1 cellular context compared by ENCODE assay signal in the genomic region with DNA sequence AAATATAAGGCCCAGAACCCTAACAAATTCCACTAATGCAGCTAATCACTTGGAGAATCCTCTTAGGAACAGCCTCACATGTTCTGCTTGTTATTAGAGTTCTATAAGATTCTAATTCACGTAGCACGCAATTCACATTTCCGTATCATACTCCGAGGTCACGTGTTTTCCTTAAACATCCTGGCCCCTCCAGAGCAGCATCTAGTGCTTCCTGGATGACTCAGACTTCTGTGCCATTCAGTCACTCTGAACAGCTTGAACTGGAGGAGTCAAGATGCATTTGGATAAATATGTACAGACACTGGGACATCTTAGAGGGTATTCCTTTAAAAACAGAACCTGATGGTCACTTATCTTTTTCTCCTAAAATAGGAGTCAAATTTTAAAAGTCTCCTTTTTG.
TF ChIP-seq lines count a peak whose summit lies in the region.

No MANE protein-coding gene starts in this region.

TF ChIP-seq in K562, 482 proteins besides CTCF, POLR2A, EP300 and RAD21 (continued from another document and continues in another):
- TF ChIP-seq, protein P1, sequence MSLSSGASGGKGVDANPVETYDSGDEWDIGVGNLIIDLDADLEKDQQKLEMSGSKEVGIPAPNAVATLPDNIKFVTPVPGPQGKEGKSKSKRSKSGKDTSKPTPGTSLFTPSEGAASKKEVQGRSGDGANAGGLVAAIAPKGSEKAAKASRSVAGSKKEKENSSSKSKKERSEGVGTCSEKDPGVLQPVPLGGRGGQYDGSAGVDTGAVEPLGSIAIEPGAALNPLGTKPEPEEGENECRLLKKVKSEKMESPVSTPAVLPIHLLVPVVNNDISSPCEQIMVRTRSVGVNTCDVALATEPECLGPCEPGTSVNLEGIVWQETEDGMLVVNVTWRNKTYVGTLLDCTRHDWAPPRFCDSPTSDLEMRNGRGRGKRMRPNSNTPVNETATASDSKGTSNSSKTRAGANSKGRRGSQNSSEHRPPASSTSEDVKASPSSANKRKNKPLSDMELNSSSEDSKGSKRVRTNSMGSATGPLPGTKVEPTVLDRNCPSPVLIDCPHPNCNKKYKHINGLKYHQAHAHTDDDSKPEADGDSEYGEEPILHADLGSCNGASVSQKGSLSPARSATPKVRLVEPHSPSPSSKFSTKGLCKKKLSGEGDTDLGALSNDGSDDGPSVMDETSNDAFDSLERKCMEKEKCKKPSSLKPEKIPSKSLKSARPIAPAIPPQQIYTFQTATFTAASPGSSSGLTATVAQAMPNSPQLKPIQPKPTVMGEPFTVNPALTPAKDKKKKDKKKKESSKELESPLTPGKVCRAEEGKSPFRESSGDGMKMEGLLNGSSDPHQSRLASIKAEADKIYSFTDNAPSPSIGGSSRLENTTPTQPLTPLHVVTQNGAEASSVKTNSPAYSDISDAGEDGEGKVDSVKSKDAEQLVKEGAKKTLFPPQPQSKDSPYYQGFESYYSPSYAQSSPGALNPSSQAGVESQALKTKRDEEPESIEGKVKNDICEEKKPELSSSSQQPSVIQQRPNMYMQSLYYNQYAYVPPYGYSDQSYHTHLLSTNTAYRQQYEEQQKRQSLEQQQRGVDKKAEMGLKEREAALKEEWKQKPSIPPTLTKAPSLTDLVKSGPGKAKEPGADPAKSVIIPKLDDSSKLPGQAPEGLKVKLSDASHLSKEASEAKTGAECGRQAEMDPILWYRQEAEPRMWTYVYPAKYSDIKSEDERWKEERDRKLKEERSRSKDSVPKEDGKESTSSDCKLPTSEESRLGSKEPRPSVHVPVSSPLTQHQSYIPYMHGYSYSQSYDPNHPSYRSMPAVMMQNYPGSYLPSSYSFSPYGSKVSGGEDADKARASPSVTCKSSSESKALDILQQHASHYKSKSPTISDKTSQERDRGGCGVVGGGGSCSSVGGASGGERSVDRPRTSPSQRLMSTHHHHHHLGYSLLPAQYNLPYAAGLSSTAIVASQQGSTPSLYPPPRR (CRISPR knock-in tag; IDR thresholded peaks at IDR 0.05; ENCODE audit: borderline replicate concordance) = no peak
- TF ChIP-seq CBFB (CRISPR knock-in tag; IDR thresholded peaks at IDR 0.05) (no peak), ZFP30 (CRISPR knock-in tag; IDR thresholded peaks at IDR 0.05; ENCODE audit: borderline replicate concordance) (no peak), RNF2 (IDR thresholded peaks at IDR 0.05) (no peak), FOSL1 (tag; conservative IDR thresholded peaks at IDR 0.05) (peak; percentile 60), HNRNPLL (IDR thresholded peaks at IDR 0.05; ENCODE audit: low read depth, low read length, poor library complexity, severe bottlenecking) (no peak), SRSF9 (IDR thresholded peaks at IDR 0.05; ENCODE audit: borderline replicate concordance, low read depth, low read length) (no peak), HDAC3 (IDR thresholded peaks at IDR 0.05; ENCODE audit: borderline replicate concordance, partially characterized antibody) (no peak), HDGF (IDR thresholded peaks at IDR 0.05) (no peak), ZSCAN29 (IDR thresholded peaks at IDR 0.05) (no peak), CBFA2T2 (conservative IDR thresholded peaks at IDR 0.05) (0 out of 2 replicates have a peak, but pooled peaks have one; percentile 15), LCOR (CRISPR knock-in tag; IDR thresholded peaks at IDR 0.05) (no peak), ZC3H11A (IDR thresholded peaks at IDR 0.05; ENCODE audit: low read depth, low read length) (no peak), RAD51 (IDR thresholded peaks at IDR 0.05; ENCODE audit: borderline replicate concordance, low read depth) (peak; percentile 74), JUND (IDR thresholded peaks at IDR 0.05; ENCODE audit: borderline replicate concordance, low read depth, low read length) (peak; percentile 68), JUND (tag; IDR thresholded peaks at IDR 0.05; ENCODE audit: borderline replicate concordance, low read depth, low read length) (no peak), DDX20 (tag; IDR thresholded peaks at IDR 0.05; ENCODE audit: low read depth) (no peak), FOXJ3 (CRISPR knock-in tag; IDR thresholded peaks at IDR 0.05) (no peak), NR2C2 (CRISPR knock-in tag; IDR thresholded peaks at IDR 0.05) (no peak), NR2C2 (tag; IDR thresholded peaks at IDR 0.05) (peak; percentile 53; the same call in 1 of the 2 replicates), ZNF134 (CRISPR knock-in tag; conservative IDR thresholded peaks at IDR 0.05) (no peak), ZNF23 (CRISPR knock-in tag; IDR thresholded peaks at IDR 0.05) (no peak), NCOA1 (IDR thresholded peaks at IDR 0.05; ENCODE audit: low read depth) (no peak), TOE1 (IDR thresholded peaks at IDR 0.05; ENCODE audit: borderline replicate concordance) (peak; percentile 48; the same call in 1 of the 2 replicates), TOE1 (CRISPR knock-in tag; IDR thresholded peaks at IDR 0.05; ENCODE audit: borderline replicate concordance, low read depth) (no peak), CHCHD3 (CRISPR knock-in tag; IDR thresholded peaks at IDR 0.05) (no peak), LARP7 (IDR thresholded peaks at IDR 0.05) (no peak), ZNF766 (CRISPR knock-in tag; conservative IDR thresholded peaks at IDR 0.05) (no peak), ZKSCAN1 (IDR thresholded peaks at IDR 0.05; ENCODE audit: low read depth, low read length) (no peak), SOX6 (IDR thresholded peaks at IDR 0.05) (no peak), TCF3 (CRISPR knock-in tag; IDR thresholded peaks at IDR 0.05) (no peak), IFI16 (CRISPR knock-in tag; IDR thresholded peaks at IDR 0.05) (no peak), NFE2 (IDR thresholded peaks at IDR 0.05; ENCODE audit: low read depth) (peak; percentile 51; the same call in 1 of the 2 replicates), ETV1 (tag; conservative IDR thresholded peaks at IDR 0.05; ENCODE audit: low read depth) (peak; percentile 50; the same call in 1 of the 2 replicates)
- TF ChIP-seq, protein P2, sequence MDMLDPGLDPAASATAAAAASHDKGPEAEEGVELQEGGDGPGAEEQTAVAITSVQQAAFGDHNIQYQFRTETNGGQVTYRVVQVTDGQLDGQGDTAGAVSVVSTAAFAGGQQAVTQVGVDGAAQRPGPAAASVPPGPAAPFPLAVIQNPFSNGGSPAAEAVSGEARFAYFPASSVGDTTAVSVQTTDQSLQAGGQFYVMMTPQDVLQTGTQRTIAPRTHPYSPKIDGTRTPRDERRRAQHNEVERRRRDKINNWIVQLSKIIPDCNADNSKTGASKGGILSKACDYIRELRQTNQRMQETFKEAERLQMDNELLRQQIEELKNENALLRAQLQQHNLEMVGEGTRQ (CRISPR knock-in tag; IDR thresholded peaks at IDR 0.05) = peak; percentile 20; the same call in 1 of the 2 replicates
- TF ChIP-seq, protein P3, sequence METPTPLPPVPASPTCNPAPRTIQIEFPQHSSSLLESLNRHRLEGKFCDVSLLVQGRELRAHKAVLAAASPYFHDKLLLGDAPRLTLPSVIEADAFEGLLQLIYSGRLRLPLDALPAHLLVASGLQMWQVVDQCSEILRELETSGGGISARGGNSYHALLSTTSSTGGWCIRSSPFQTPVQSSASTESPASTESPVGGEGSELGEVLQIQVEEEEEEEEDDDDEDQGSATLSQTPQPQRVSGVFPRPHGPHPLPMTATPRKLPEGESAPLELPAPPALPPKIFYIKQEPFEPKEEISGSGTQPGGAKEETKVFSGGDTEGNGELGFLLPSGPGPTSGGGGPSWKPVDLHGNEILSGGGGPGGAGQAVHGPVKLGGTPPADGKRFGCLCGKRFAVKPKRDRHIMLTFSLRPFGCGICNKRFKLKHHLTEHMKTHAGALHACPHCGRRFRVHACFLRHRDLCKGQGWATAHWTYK (CRISPR knock-in tag; IDR thresholded peaks at IDR 0.05) = no peak
- TF ChIP-seq, protein P4, sequence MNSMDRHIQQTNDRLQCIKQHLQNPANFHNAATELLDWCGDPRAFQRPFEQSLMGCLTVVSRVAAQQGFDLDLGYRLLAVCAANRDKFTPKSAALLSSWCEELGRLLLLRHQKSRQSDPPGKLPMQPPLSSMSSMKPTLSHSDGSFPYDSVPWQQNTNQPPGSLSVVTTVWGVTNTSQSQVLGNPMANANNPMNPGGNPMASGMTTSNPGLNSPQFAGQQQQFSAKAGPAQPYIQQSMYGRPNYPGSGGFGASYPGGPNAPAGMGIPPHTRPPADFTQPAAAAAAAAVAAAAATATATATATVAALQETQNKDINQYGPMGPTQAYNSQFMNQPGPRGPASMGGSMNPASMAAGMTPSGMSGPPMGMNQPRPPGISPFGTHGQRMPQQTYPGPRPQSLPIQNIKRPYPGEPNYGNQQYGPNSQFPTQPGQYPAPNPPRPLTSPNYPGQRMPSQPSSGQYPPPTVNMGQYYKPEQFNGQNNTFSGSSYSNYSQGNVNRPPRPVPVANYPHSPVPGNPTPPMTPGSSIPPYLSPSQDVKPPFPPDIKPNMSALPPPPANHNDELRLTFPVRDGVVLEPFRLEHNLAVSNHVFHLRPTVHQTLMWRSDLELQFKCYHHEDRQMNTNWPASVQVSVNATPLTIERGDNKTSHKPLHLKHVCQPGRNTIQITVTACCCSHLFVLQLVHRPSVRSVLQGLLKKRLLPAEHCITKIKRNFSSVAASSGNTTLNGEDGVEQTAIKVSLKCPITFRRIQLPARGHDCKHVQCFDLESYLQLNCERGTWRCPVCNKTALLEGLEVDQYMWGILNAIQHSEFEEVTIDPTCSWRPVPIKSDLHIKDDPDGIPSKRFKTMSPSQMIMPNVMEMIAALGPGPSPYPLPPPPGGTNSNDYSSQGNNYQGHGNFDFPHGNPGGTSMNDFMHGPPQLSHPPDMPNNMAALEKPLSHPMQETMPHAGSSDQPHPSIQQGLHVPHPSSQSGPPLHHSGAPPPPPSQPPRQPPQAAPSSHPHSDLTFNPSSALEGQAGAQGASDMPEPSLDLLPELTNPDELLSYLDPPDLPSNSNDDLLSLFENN (IDR thresholded peaks at IDR 0.05; ENCODE audit: low read depth in 2 of 2, low read length in 2 of 2) = no peak
- TF ChIP-seq, protein P5, sequence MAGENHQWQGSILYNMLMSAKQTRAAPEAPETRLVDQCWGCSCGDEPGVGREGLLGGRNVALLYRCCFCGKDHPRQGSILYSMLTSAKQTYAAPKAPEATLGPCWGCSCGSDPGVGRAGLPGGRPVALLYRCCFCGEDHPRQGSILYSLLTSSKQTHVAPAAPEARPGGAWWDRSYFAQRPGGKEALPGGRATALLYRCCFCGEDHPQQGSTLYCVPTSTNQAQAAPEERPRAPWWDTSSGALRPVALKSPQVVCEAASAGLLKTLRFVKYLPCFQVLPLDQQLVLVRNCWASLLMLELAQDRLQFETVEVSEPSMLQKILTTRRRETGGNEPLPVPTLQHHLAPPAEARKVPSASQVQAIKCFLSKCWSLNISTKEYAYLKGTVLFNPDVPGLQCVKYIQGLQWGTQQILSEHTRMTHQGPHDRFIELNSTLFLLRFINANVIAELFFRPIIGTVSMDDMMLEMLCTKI (IDR thresholded peaks at IDR 0.05; ENCODE audit: partially characterized antibody) = no peak
- TF ChIP-seq, protein P6, sequence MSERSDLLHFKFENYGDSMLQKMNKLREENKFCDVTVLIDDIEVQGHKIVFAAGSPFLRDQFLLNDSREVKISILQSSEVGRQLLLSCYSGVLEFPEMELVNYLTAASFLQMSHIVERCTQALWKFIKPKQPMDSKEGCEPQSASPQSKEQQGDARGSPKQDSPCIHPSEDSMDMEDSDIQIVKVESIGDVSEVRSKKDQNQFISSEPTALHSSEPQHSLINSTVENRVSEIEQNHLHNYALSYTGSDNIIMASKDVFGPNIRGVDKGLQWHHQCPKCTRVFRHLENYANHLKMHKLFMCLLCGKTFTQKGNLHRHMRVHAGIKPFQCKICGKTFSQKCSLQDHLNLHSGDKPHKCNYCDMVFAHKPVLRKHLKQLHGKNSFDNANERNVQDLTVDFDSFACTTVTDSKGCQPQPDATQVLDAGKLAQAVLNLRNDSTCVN (CRISPR knock-in tag; IDR thresholded peaks at IDR 0.05) = no peak
- TF ChIP-seq, protein P7, sequence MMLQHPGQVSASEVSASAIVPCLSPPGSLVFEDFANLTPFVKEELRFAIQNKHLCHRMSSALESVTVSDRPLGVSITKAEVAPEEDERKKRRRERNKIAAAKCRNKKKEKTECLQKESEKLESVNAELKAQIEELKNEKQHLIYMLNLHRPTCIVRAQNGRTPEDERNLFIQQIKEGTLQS (IDR thresholded peaks at IDR 0.05) = peak; percentile 58; the same call in 1 of the 2 replicates
- TF ChIP-seq, protein P7 (CRISPR knock-in tag; conservative IDR thresholded peaks at IDR 0.05) = no peak
- TF ChIP-seq, protein P8, sequence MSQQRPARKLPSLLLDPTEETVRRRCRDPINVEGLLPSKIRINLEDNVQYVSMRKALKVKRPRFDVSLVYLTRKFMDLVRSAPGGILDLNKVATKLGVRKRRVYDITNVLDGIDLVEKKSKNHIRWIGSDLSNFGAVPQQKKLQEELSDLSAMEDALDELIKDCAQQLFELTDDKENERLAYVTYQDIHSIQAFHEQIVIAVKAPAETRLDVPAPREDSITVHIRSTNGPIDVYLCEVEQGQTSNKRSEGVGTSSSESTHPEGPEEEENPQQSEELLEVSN (IDR thresholded peaks at IDR 0.05; ENCODE audit: borderline replicate concordance in 1 of 2, extremely low read depth in 1 of 2, insufficient read depth in 1 of 2, insufficient read length in 1 of 2, low read depth in 1 of 2, low read length in 1 of 2, poor library complexity in 1 of 2, severe bottlenecking in 1 of 2) = no peak
- TF ChIP-seq, protein P9, sequence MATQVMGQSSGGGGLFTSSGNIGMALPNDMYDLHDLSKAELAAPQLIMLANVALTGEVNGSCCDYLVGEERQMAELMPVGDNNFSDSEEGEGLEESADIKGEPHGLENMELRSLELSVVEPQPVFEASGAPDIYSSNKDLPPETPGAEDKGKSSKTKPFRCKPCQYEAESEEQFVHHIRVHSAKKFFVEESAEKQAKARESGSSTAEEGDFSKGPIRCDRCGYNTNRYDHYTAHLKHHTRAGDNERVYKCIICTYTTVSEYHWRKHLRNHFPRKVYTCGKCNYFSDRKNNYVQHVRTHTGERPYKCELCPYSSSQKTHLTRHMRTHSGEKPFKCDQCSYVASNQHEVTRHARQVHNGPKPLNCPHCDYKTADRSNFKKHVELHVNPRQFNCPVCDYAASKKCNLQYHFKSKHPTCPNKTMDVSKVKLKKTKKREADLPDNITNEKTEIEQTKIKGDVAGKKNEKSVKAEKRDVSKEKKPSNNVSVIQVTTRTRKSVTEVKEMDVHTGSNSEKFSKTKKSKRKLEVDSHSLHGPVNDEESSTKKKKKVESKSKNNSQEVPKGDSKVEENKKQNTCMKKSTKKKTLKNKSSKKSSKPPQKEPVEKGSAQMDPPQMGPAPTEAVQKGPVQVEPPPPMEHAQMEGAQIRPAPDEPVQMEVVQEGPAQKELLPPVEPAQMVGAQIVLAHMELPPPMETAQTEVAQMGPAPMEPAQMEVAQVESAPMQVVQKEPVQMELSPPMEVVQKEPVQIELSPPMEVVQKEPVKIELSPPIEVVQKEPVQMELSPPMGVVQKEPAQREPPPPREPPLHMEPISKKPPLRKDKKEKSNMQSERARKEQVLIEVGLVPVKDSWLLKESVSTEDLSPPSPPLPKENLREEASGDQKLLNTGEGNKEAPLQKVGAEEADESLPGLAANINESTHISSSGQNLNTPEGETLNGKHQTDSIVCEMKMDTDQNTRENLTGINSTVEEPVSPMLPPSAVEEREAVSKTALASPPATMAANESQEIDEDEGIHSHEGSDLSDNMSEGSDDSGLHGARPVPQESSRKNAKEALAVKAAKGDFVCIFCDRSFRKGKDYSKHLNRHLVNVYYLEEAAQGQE (CRISPR knock-in tag; IDR thresholded peaks at IDR 0.05; ENCODE audit: low read depth) = no peak
